Comparison of ENCODE assay signal across 22 cellular contexts in the genomic region with DNA sequence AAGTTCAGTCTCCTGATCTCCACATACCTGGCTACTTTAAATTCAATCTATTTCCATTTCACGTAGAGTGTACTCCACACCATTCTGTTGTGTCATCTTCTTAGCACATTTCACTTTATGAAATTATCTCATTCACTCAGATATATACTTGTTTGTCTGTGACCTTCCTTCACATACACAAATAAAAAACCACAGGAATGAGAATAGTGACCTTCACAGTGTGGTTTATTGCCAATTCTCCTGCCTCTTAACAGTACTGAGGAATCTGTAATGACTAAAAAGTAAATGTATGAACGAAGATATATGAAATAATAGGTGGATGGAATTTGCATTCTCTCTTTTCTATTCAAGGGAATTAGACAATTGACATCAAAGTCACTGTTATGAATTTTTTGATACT.
"Had no signal": no experiment of that assay in that cellular context is flagged by ENCODE, and none has a peak within 500 bp of the region (broad histone marks: within the 10 kb centered on the region; RNA-seq: fewer than 3 reads in every experiment).

No MANE protein-coding gene starts in this region.

- H3K9me3 Mint-ChIP-seq: brain had no signal

- H3K27me3 ChIP-seq: adrenal gland, heart left ventricle, neural progenitor cell, tibial artery, uterus had no signal

- H3K9ac ChIP-seq: neural progenitor cell, parathyroid adenoma had no signal

- H3K27ac Mint-ChIP-seq: activated CD4-positive, alpha-beta memory T cell treated with anti-CD3 and anti-CD28 coated beads for 36 hours; activated CD8-positive, alpha-beta memory T cell treated with anti-CD3 and anti-CD28 coated beads, Interleukin-2, amount 10 ng/mL, durations not matched to agents 7 days and 5 days; activated naive CD4-positive, alpha-beta T cell treated with anti-CD3 and anti-CD28 coated beads, Interleukin-2, amount 50 U/mL, for 24 hours; activated T-cell treated with anti-CD3 and anti-CD28 coated beads, Interleukin-2, amount 50 U/mL, for 24 hours; brain; neural progenitor cell; stimulated activated naive B cell treated with anti-CD40 and anti-IgM and Interleukin-4, amounts not matched to agents 10 μg/mL and 1 μg/mL and 100 μg/mL, for 72 hours had no signal

- H3K4me1 Mint-ChIP-seq: activated CD8-positive, alpha-beta memory T cell treated with anti-CD3 and anti-CD28 coated beads, Interleukin-2, amount 10 ng/mL, durations not matched to agents 7 days and 5 days; activated naive CD4-positive, alpha-beta T cell treated with anti-CD3 and anti-CD28 coated beads, Interleukin-2, amount 50 U/mL, for 24 hours; stimulated activated naive B cell treated with anti-CD40 and anti-IgM and Interleukin-4, amounts not matched to agents 10 μg/mL and 1 μg/mL and 100 μg/mL, for 72 hours had no signal

- H3K4me1 ChIP-seq: adrenal gland, heart left ventricle, lower lobe of right lung, neural progenitor cell, parathyroid adenoma, tibial artery, uterus had no signal

- H3K27ac ChIP-seq: adrenal gland, heart left ventricle, lower lobe of right lung, neural progenitor cell, parathyroid adenoma, tibial artery, uterus had no signal

- H3K36me3 Mint-ChIP-seq: activated CD4-positive, alpha-beta memory T cell treated with anti-CD3 and anti-CD28 coated beads for 36 hours; activated CD8-positive, alpha-beta memory T cell treated with anti-CD3 and anti-CD28 coated beads, Interleukin-2, amount 10 ng/mL, durations not matched to agents 7 days and 5 days; activated naive CD4-positive, alpha-beta T cell treated with anti-CD3 and anti-CD28 coated beads, Interleukin-2, amount 50 U/mL, for 24 hours; brain; neural progenitor cell; stimulated activated naive B cell treated with anti-CD40 and anti-IgM and Interleukin-4, amounts not matched to agents 10 μg/mL and 1 μg/mL and 100 μg/mL, for 72 hours had no signal

- H3K4me2 ChIP-seq: neural progenitor cell had no signal

- H3K9me3 ChIP-seq: adrenal gland, lower lobe of right lung, tibial artery, uterus had no signal

- H3K4me3 Mint-ChIP-seq: activated CD4-positive, alpha-beta memory T cell treated with anti-CD3 and anti-CD28 coated beads for 36 hours; activated CD8-positive, alpha-beta memory T cell treated with anti-CD3 and anti-CD28 coated beads, Interleukin-2, amount 10 ng/mL, durations not matched to agents 7 days and 5 days; activated naive CD4-positive, alpha-beta T cell treated with anti-CD3 and anti-CD28 coated beads, Interleukin-2, amount 50 U/mL, for 24 hours; activated T-cell treated with anti-CD3 and anti-CD28 coated beads, Interleukin-2, amount 50 U/mL, for 24 hours; brain; neural progenitor cell; stimulated activated naive B cell treated with anti-CD40 and anti-IgM and Interleukin-4, amounts not matched to agents 10 μg/mL and 1 μg/mL and 100 μg/mL, for 72 hours had no signal

- FAIRE-seq: frontal cortex had no signal

- H3K79me2 ChIP-seq: parathyroid adenoma had no signal

- ATAC-seq: activated CD8-positive, alpha-beta memory T cell treated with anti-CD3 and anti-CD28 coated beads, Interleukin-2, amount 10 ng/mL, durations not matched to agents 7 days and 5 days; heart left ventricle; left cardiac atrium; lower lobe of right lung; stimulated activated naive B cell treated with anti-CD40 and anti-IgM and Interleukin-4, amounts not matched to agents 10 μg/mL and 1 μg/mL and 100 μg/mL, for 72 hours had no signal

- DNase-seq: activated CD4-positive, alpha-beta memory T cell treated with anti-CD3 and anti-CD28 coated beads for 36 hours; activated CD4-positive, CD25-positive, alpha-beta regulatory T cell treated with anti-CD3 and anti-CD28 coated beads, Interleukin-2, amount 50 U/mL, for 72 hours; activated CD8-positive, alpha-beta memory T cell treated with anti-CD3 and anti-CD28 coated beads, Interleukin-2, amount 10 ng/mL, durations not matched to agents 7 days and 5 days; activated effector memory CD4-positive, alpha-beta T cell treated with anti-CD3 and anti-CD28 coated beads, Interleukin-2, amount 50 U/mL, for 16 hours; activated T-cell treated with anti-CD3 and anti-CD28 coated beads, Interleukin-2, amount 50 U/mL, for 24 hours; adrenal gland; central memory CD4-positive, alpha-beta T cell; cortex of kidney; effector CD4-positive, alpha-beta T cell; heart left ventricle; left cardiac atrium; lower lobe of right lung; midbrain; stimulated activated CD4-positive, alpha-beta T cell treated with anti-CD3 and anti-CD28 coated beads, Interleukin-4, amount 100 ng/mL, for 1 hour; stimulated activated naive B cell treated with anti-CD40 and anti-IgM and Interleukin-4, amounts not matched to agents 10 μg/mL and 1 μg/mL and 100 μg/mL, for 72 hours; tibial artery; uterus had no signal

- H2AFZ ChIP-seq: neural progenitor cell, parathyroid adenoma had no signal

- H3K36me3 ChIP-seq: adrenal gland, heart left ventricle, lower lobe of right lung, neural progenitor cell, tibial artery, uterus had no signal

- H3K4me3 ChIP-seq: adrenal gland, heart left ventricle, lower lobe of right lung, neural progenitor cell, tibial artery, uterus had no signal

- H3K27me3 Mint-ChIP-seq: activated CD4-positive, alpha-beta memory T cell treated with anti-CD3 and anti-CD28 coated beads for 36 hours; activated CD8-positive, alpha-beta memory T cell treated with anti-CD3 and anti-CD28 coated beads, Interleukin-2, amount 10 ng/mL, durations not matched to agents 7 days and 5 days; activated naive CD4-positive, alpha-beta T cell treated with anti-CD3 and anti-CD28 coated beads, Interleukin-2, amount 50 U/mL, for 24 hours; activated T-cell treated with anti-CD3 and anti-CD28 coated beads, Interleukin-2, amount 50 U/mL, for 24 hours; stimulated activated naive B cell treated with anti-CD40 and anti-IgM and Interleukin-4, amounts not matched to agents 10 μg/mL and 1 μg/mL and 100 μg/mL, for 72 hours had no signal
